Comparison of ENCODE assay signal across 16 cellular contexts in genomic region chr10:57791546-57791945, GRCh38.
DNase-seq lines count a peak whose midpoint lies in the region; ATAC-seq, FAIRE-seq and TF ChIP-seq lines count a peak whose summit lies in the region.
"Had no signal": no experiment of that assay in that cellular context is flagged by ENCODE, and none has a peak within 500 bp of the region (broad histone marks: within the 10 kb centered on the region; RNA-seq: fewer than 3 reads in every experiment).

No MANE protein-coding gene starts in this region.

- H3K27me3 ChIP-seq in RWPE2 (ENCODE audit: insufficient read depth, poor library complexity, severe bottlenecking) (no peaks in the 10 kb centered on the region), bronchial epithelial cell (ENCODE audit: control insufficient read depth, insufficient read depth, low read length) (no peaks in the 10 kb centered on the region)
- H3K27me3 ChIP-seq: BLaER1 had no signal

- H3K27ac ChIP-seq in RWPE2 (ENCODE audit: poor library complexity, severe bottlenecking) = no peak overlapping the region
- H3K27ac ChIP-seq: A549, BLaER1 had no signal

- no peaks in the 10 kb centered on the region for H3K9me3 ChIP-seq in RWPE2 (ENCODE audit: severe bottlenecking)
- H3K9me3 ChIP-seq: A549, BLaER1, Caco-2 had no signal

- no peak for TF ChIP-seq CTCF in RWPE2 (IDR thresholded peaks at IDR 0.05; ENCODE audit: poor library complexity, severe bottlenecking)
- no peak for TF ChIP-seq CTCF in bronchial epithelial cell (IDR thresholded peaks at IDR 0.05; ENCODE audit: insufficient read depth, low read length, severe bottlenecking)
- TF ChIP-seq CTCF in GM20000 (IDR thresholded peaks at IDR 0.05; ENCODE audit: extremely low read depth, missing control alignments) = no peak

- peak; percentile 31; the same call in 1 of the 3 replicates for ATAC-seq in RWPE2 (ENCODE audit: low read depth)
- ATAC-seq: A549 had no signal

- FAIRE-seq in bronchial epithelial cell (lab: Jason Lieb, UNC) = no peak
- FAIRE-seq: A549, GM12892 had no signal

- no peak for DNase-seq in RWPE2 (ENCODE audit: low spot score)
- DNase-seq in bronchial epithelial cell (ENCODE audit: low read depth) = peak; percentile 92
- peak; percentile 1 for DNase-seq in kidney tubule cell (ENCODE audit: low spot score)
- no peak for DNase-seq in GM20000 (ENCODE audit: low spot score)
- no peak for DNase-seq in NCI-H1930 (lab: John Stamatoyannopoulos, UW)
- DNase-seq in AG20443 (ENCODE audit: low spot score) = no peak
- DNase-seq: AML-193; Caco-2; CD8-positive, alpha-beta memory T cell; DND-41; GDM1; GOT3; H9 had no signal

- H3K4me1 ChIP-seq in RWPE2 (ENCODE audit: insufficient read depth, poor library complexity, severe bottlenecking) = no peaks in the 10 kb centered on the region
- H3K4me1 ChIP-seq: A549, BLaER1 had no signal

- H3K4me3 ChIP-seq in RWPE2 (ENCODE audit: severe bottlenecking) = no peak overlapping the region
- H3K4me3 ChIP-seq in bronchial epithelial cell (ENCODE audit: low read depth, low read length) = no peak overlapping the region
- H3K4me3 ChIP-seq: A549, BLaER1 had no signal

- H3K36me3 ChIP-seq in RWPE2 (ENCODE audit: low read depth) = no peaks in the 10 kb centered on the region
- H3K36me3 ChIP-seq in bronchial epithelial cell (ENCODE audit: control insufficient read depth, insufficient read depth, low read length) = no peaks in the 10 kb centered on the region
- H3K36me3 ChIP-seq: BLaER1 had no signal

Comparison
In these comparisons a context has a peak if more than half of its experiments do, and no peak if none do; other contexts are left out.
1. DNase-seq: peak in bronchial epithelial cell (single experiment) and kidney tubule cell (single experiment); none in RWPE2 (single experiment), GM20000 (single experiment), NCI-H1930 (0 of 2) and AG20443 (single experiment).